In the genomic region with DNA sequence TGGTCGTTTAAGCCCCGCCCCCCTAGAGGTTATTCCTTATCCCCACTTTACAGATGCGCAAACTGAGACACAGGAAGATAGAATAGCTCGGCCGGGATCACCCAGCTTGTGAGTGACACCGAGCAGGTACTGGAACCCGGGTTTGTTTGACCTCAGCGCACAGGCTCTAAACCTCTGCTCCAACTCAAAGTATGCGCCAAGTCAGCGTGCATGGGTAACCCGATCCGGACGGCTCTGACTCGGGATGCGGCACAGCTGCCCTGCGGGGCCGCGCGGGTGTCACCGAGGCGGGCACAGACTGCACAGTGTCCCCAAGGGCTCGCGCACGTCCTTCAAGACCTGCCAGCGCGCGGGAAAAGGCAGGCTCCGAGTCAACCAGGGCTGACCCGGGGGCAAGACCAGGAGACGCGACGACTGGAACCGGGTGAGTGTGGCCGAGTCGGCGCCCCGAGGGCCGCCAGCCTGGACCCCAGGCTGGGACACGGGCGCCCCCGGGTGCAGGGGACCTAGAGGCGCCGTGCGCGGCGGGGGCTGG, we compare ENCODE assay signal across 9 cellular contexts.
DNase-seq lines count a peak whose midpoint lies in the region; ATAC-seq and TF ChIP-seq lines count a peak whose summit lies in the region.
"Had no signal": no experiment of that assay in that cellular context is flagged by ENCODE, and none has a peak within 500 bp of the region (broad histone marks: within the 10 kb centered on the region; RNA-seq: fewer than 3 reads in every experiment).

No MANE protein-coding gene starts in this region.

- peak; percentile 41 for DNase-seq in NCI-H1092 (lab: John Stamatoyannopoulos, UW)
- no peak for DNase-seq in NCI-H1092 treated with DMSO at 0.1 percent for 48 hours (lab: John Stamatoyannopoulos, UW)
- DNase-seq in activated CD4-positive, alpha-beta T cell treated with anti-CD3 and anti-CD28 coated beads for 4 hours: peak; percentile 9 to 11
- no peak for DNase-seq in fibroblast of pulmonary artery (ENCODE audit: low read depth)
- DNase-seq in spleen: peak; percentile 76
- no peak for DNase-seq in OCI-M1 (lab: John Stamatoyannopoulos, UW)
- DNase-seq in CD1c-positive myeloid dendritic cell (ENCODE audit: extremely low spot score): no peak

- peaks cover 0 to 43% (median 30%) of the 10 kb centered on the region in 6 donors for H3K4me1 ChIP-seq in spleen

- no peaks in the 10 kb centered on the region for H3K36me3 ChIP-seq in spleen

- peaks cover 3 to 65% (median 38%) of the 10 kb centered on the region in 7 donors for H3K27me3 ChIP-seq in spleen (replicated peaks in 1 of 7)

- ATAC-seq in HG02798 (IDR thresholded peaks at IDR 0.05; ENCODE audit: poor library complexity, unreplicated experiment): no peak
- ATAC-seq: left colon had no signal

- H3K9me3 ChIP-seq in spleen: no peaks in the 10 kb centered on the region

- peak overlapping the region; percentile 60 for H3K4me3 ChIP-seq in fibroblast of pulmonary artery (replicated peaks; ENCODE audit: low read depth, low read length)
- peak overlapping the region; percentile 69 to 86 (median 76) for H3K4me3 ChIP-seq in spleen

- no peak for TF ChIP-seq POLR2A in spleen (IDR thresholded peaks at IDR 0.05)

- TF ChIP-seq CTCF in fibroblast of pulmonary artery (IDR thresholded peaks at IDR 0.05; ENCODE audit: low read length, missing control alignments) (no peak), spleen (IDR thresholded peaks at IDR 0.05 in 8 of 11, conservative IDR thresholded peaks at IDR 0.05 in 3 of 11) (no peak)

- WGBS in spleen, 5 donors: 8 to 20% (median 8%) methylated on average over 23 to 46 of the region's 46 CpGs

- intact Hi-C loops in spleen (cut with DNase I; ENCODE audit: low total_unique reads): no loop called here

- H3K27ac ChIP-seq in spleen: no peak overlapping the region

Comparison
In these comparisons a context has a peak if more than half of its experiments do, and no peak if none do; other contexts are left out.
1. DNase-seq: peak in NCI-H1092 (single experiment), activated CD4-positive, alpha-beta T cell treated with anti-CD3 and anti-CD28 coated beads for 4 hours (2 of 2) and spleen (single experiment); none in NCI-H1092 treated with DMSO at 0.1 percent for 48 hours (single experiment), fibroblast of pulmonary artery (single experiment), OCI-M1 (single experiment) and CD1c-positive myeloid dendritic cell (single experiment).